ENCODE assay signal across 8 cellular contexts in the genomic region with DNA sequence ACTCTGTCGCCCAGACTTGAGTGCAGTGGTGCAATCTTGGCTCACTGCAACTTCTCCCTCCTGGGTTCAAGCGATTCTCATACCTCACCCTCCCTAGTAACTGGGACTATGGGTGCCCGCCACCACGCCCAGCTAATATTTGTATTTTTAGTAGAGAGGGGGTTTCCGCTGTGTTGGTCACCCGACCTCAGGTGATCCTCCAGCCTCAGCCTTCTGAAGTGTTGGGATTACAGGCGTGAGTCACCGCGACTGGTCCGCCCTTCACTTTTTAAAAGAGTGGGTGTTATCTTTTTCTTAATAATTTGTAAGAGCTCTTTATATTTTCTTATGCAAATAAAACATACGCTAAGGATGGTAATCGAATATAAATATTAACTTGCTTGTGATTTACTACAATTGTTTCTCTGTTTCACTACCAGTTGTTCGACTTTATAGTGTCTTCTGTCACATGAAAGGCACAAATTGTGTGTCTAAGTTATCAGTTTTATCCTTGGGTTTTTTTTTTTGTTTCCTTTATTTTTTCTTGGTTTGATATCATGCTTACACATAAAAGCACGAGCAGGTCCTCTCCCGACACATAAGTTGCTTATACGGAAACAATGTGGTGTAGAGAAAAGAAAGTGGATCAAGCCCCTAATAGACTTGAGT. TPM values are rescaled to one million over a fixed set of nuclear protein-coding genes. Genes with fewer than 3 reads are reported as not detected.
A peak's percentile ranks its signal among the peaks of the same experiment; 100 is the strongest.
DNase-seq lines count a peak whose midpoint lies in the region; ATAC-seq and TF ChIP-seq lines count a peak whose summit lies in the region.

No MANE protein-coding gene starts in this region.

- no peaks in the 10 kb centered on the region for H3K9me2 ChIP-seq in SK-N-SH
- no peaks in the 10 kb centered on the region for H3K9me2 ChIP-seq in hepatocyte (replicated peaks; ENCODE audit: insufficient read depth)

- H3K9ac ChIP-seq in SK-N-SH, result peak overlapping the region; percentile 98

- CTCF ChIA-PET in SK-N-SH (lab: Yijun Ruan, JAX), result no interaction called here

- no peak for TF ChIP-seq RAD21 in SK-N-SH (IDR thresholded peaks at IDR 0.05; ENCODE audit: low read length)

- H3K27me3 ChIP-seq in SK-N-SH (ENCODE audit: insufficient read depth), result no peaks in the 10 kb centered on the region
- no peaks in the 10 kb centered on the region for H3K27me3 ChIP-seq in hepatocyte

- peak overlapping the region; percentile 83 to 89 for H3K4me3 ChIP-seq in SK-N-SH (ENCODE audit: low read depth in 2 of 2, low read length in 1 of 2)
- peak overlapping the region; percentile 65 for H3K4me3 ChIP-seq in hepatocyte

- peaks cover 11% of the 10 kb centered on the region for H3F3A ChIP-seq in SK-N-SH (replicated peaks; ENCODE audit: insufficient read depth)

- H3K79me2 ChIP-seq in SK-N-SH (ENCODE audit: insufficient read depth) (peaks cover 30% of the 10 kb centered on the region), hepatocyte (peaks cover 31% of the 10 kb centered on the region)

- no peak for TF ChIP-seq CTCF in SK-N-SH (IDR thresholded peaks at IDR 0.05)
- TF ChIP-seq CTCF in hepatocyte (IDR thresholded peaks at IDR 0.05; ENCODE audit: poor library complexity), result no peak
- TF ChIP-seq CTCF in GM13977 (IDR thresholded peaks at IDR 0.05; ENCODE audit: extremely low read depth, insufficient read depth, missing control alignments), result no peak

- H2AFZ ChIP-seq in SK-N-SH (ENCODE audit: low read depth), result peak overlapping the region; percentile 99
- H2AFZ ChIP-seq in hepatocyte, result peak overlapping the region; percentile 86

- in situ Hi-C loops in GM13977 (cut with MboI; ENCODE audit: low pct_unique_long_range_greater_than_20kb, low sequenced_read_pairs, unreplicated experiment), result no loop called here

- H3K4me2 ChIP-seq in SK-N-SH (peak overlapping the region; percentile 93), hepatocyte (peak overlapping the region; percentile 89)

- WGBS in SK-N-SH (ENCODE audit: low lambda C conversion rate), result 79% methylated on average over 16 of the region's 16 CpGs
- WGBS in hepatocyte (ENCODE audit: low lambda C conversion rate, missing lambda C conversion rate), result 69% methylated on average over 15 of the region's 16 CpGs

- H3K4me1 ChIP-seq in SK-N-SH (ENCODE audit: control insufficient read depth in 1 of 2, insufficient read depth in 2 of 2, low read depth in 1 of 2, low read length in 1 of 2), result no peaks in the 10 kb centered on the region; a peak in 1 of 4 replicates
- no peaks in the 10 kb centered on the region for H3K4me1 ChIP-seq in hepatocyte (ENCODE audit: insufficient read depth)

- no peak for TF ChIP-seq EP300 in SK-N-SH (IDR thresholded peaks at IDR 0.05; ENCODE audit: borderline replicate concordance in 1 of 2, low read depth in 1 of 2, low read length in 1 of 2)

- peaks cover 4 to 5% of the 10 kb centered on the region in 2 experiments for H3K36me3 ChIP-seq in SK-N-SH (replicated peaks in 1 of 2; ENCODE audit: control insufficient read depth in 1 of 2, insufficient read depth in 2 of 2, low read length in 1 of 2)
- no peaks in the 10 kb centered on the region for H3K36me3 ChIP-seq in hepatocyte (replicated peaks; ENCODE audit: insufficient read depth, low read depth)

- POLR2A ChIA-PET in SK-N-SH (lab: Yijun Ruan, JAX), result no interaction called here

- ATAC-seq in SK-N-SH treated with all-trans-retinoic acid at 6 μM for 48 hours, result no peak
- no peak for ATAC-seq in GM21576 (IDR thresholded peaks at IDR 0.05; ENCODE audit: unreplicated experiment)
- no peak for ATAC-seq in GM18517 (IDR thresholded peaks at IDR 0.05; ENCODE audit: unreplicated experiment)

- H3K27ac ChIP-seq in SK-N-SH (ENCODE audit: low read depth in 2 of 2, low read length in 1 of 2), result peak overlapping the region in 1 of 2 experiments; percentile 98; a peak in 1 of 4 replicates
- H3K27ac ChIP-seq in hepatocyte, result peak overlapping the region; percentile 96

- H3K9me3 ChIP-seq in SK-N-SH, result no peaks in the 10 kb centered on the region
- no peaks in the 10 kb centered on the region for H3K9me3 ChIP-seq in hepatocyte (ENCODE audit: low read depth)

- DNase-seq in SK-N-SH, result no peak
- DNase-seq in activated CD8-positive, alpha-beta memory T cell treated with anti-CD3 and anti-CD28 coated beads, Interleukin-2, amount 50 U/mL, for 48 hours, result peak; percentile 58
- peak; percentile 60 for DNase-seq in hepatocyte (ENCODE audit: low spot score)
- DNase-seq in stimulated activated CD4-positive, alpha-beta T cell treated with anti-CD3 and anti-CD28 coated beads, Interleukin-2, amount 100 ng/mL, for 48 hours, result peak; percentile 6 to 23
- no peak for DNase-seq in GM13977 (ENCODE audit: low spot score)

- peaks cover 18% of the 10 kb centered on the region for H4K20me1 ChIP-seq in SK-N-SH (ENCODE audit: insufficient read depth)
- H4K20me1 ChIP-seq in hepatocyte (ENCODE audit: insufficient read depth, poor library complexity, severe bottlenecking), result peaks cover 23% of the 10 kb centered on the region

TF ChIP-seq in SK-N-SH, 30 proteins besides CTCF, POLR2A, EP300 and RAD21:
- TF ChIP-seq MXI1 (IDR thresholded peaks at IDR 0.05; ENCODE audit: low read depth, low read length), result no peak
- TF ChIP-seq CHD2 (IDR thresholded peaks at IDR 0.05; ENCODE audit: low read length, partially characterized antibody), result no peak
- TF ChIP-seq USF1 (IDR thresholded peaks at IDR 0.05; ENCODE audit: borderline replicate concordance, low read depth), result no peak
- no peak for TF ChIP-seq SMC3 (IDR thresholded peaks at IDR 0.05; ENCODE audit: low read depth, low read length)
- TF ChIP-seq MEF2A (IDR thresholded peaks at IDR 0.05; ENCODE audit: borderline replicate concordance, low read depth), result no peak
- TF ChIP-seq, protein P1, sequence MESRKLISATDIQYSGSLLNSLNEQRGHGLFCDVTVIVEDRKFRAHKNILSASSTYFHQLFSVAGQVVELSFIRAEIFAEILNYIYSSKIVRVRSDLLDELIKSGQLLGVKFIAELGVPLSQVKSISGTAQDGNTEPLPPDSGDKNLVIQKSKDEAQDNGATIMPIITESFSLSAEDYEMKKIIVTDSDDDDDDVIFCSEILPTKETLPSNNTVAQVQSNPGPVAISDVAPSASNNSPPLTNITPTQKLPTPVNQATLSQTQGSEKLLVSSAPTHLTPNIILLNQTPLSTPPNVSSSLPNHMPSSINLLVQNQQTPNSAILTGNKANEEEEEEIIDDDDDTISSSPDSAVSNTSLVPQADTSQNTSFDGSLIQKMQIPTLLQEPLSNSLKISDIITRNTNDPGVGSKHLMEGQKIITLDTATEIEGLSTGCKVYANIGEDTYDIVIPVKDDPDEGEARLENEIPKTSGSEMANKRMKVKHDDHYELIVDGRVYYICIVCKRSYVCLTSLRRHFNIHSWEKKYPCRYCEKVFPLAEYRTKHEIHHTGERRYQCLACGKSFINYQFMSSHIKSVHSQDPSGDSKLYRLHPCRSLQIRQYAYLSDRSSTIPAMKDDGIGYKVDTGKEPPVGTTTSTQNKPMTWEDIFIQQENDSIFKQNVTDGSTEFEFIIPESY (IDR thresholded peaks at IDR 0.05; ENCODE audit: borderline replicate concordance, low read depth), result no peak
- no peak for TF ChIP-seq TEAD4 (IDR thresholded peaks at IDR 0.05; ENCODE audit: borderline replicate concordance, insufficient read depth)
TF ChIP-seq in SK-N-SH: peak in this region for 0.

TF ChIP-seq in SK-N-SH treated with all-trans-retinoic acid at 6 μM for 48 hours, 23 proteins besides CTCF, POLR2A, EP300 and RAD21 (continues in another document):
- TF ChIP-seq CSDC2 (CRISPR knock-in tag; IDR thresholded peaks at IDR 0.05) (no peak), POU6F1 (CRISPR knock-in tag; IDR thresholded peaks at IDR 0.05; ENCODE audit: borderline replicate concordance, low read depth) (no peak), CSRNP3 (CRISPR knock-in tag; IDR thresholded peaks at IDR 0.05) (no peak), ZNF70 (CRISPR knock-in tag; IDR thresholded peaks at IDR 0.05) (no peak), BACH2 (CRISPR knock-in tag; IDR thresholded peaks at IDR 0.05; ENCODE audit: borderline replicate concordance) (no peak), ZFP30 (CRISPR knock-in tag; IDR thresholded peaks at IDR 0.05) (no peak), ISL1 (CRISPR knock-in tag; IDR thresholded peaks at IDR 0.05) (no peak)

RNA-seq across cellular contexts. Expression of gene GPBP1, which starts 1.9 kb away (rescaled TPM):
- polyA plus RNA-seq in SK-N-SH (2012; rRNA removed) (11.4 and 14.2 TPM in 2 replicates), hepatocyte (47.0 and 49.0 TPM in 2 replicates)
- polyA plus RNA-seq in SK-N-SH (2012; cell fraction: cytosol; rRNA removed), result 17.5 and 23.1 TPM in 2 replicates
- polyA plus RNA-seq in SK-N-SH (2012; cell fraction: nucleus; rRNA removed), result 10.6 and 23.1 TPM in 2 replicates
- total RNA-seq in hepatocyte, result 86.1 and 95.4 TPM in 2 replicates

Comparison
In these comparisons a context has a peak if more than half of its experiments do, and no peak if none do; other contexts are left out.
1. DNase-seq: peak in activated CD8-positive, alpha-beta memory T cell treated with anti-CD3 and anti-CD28 coated beads, Interleukin-2, amount 50 U/mL, for 48 hours (single experiment), hepatocyte (single experiment) and stimulated activated CD4-positive, alpha-beta T cell treated with anti-CD3 and anti-CD28 coated beads, Interleukin-2, amount 100 ng/mL, for 48 hours (2 of 2); none in SK-N-SH (single experiment) and GM13977 (single experiment).